In genomic region chr2:16664809-16665745, GRCh38 we compare ENCODE assay signal across 8 cellular contexts. TPM values are rescaled to one million over a fixed set of nuclear protein-coding genes. Genes with fewer than 3 reads are reported as not detected.
DNase-seq lines count a peak whose midpoint lies in the region; ATAC-seq, FAIRE-seq and TF ChIP-seq lines count a peak whose summit lies in the region.

No MANE protein-coding gene starts in this region.

- H3K9me3 ChIP-seq in CD4-positive, alpha-beta T cell (ENCODE audit: control insufficient read depth, low read length), result no peaks in the 10 kb centered on the region
- H3K9me3 ChIP-seq in kidney (ENCODE audit: control insufficient read depth in 1 of 2, low read length in 2 of 2), result no peaks in the 10 kb centered on the region

- no peak for ATAC-seq in CD4-positive, alpha-beta T cell (ENCODE audit: poor library complexity)
- peak; percentile 11 for ATAC-seq in activated naive CD8-positive, alpha-beta T cell treated with anti-CD3 and anti-CD28 coated beads, Interleukin-2, amount 50 U/mL, for 24 hours

- H3K27ac ChIP-seq in CD4-positive, alpha-beta T cell (ENCODE audit: low read depth, low read length), result no peak overlapping the region
- H3K27ac ChIP-seq in kidney (ENCODE audit: low read depth in 2 of 2, low read length in 2 of 2), result no peak overlapping the region

- H3K4me3 ChIP-seq in HFF-Myc (replicated peaks; ENCODE audit: low read depth, low read length) (0 out of 2 replicates have a peak overlapping the region, but pooled peaks have one; percentile 9), kidney (ENCODE audit: low read length in 2 of 2) (peak overlapping the region; percentile 51 to 60)

- POLR2A ChIA-PET in CD4-positive, alpha-beta T cell (lab: Charles Lee), result interaction anchor here (1.0 kb wide), 1 partner anchor 12 kb away, joined by 3 read pairs; no protein-coding TSS in a partner anchor

- no peaks in the 10 kb centered on the region for H3K36me3 ChIP-seq in kidney (ENCODE audit: control insufficient read depth in 1 of 2, insufficient read depth in 2 of 2, low read length in 2 of 2)

- peak overlapping the region; percentile 35 to 57 for H3K9ac ChIP-seq in kidney (ENCODE audit: low read length in 2 of 2)

- H3K4me1 Mint-ChIP-seq in CD4-positive, alpha-beta T cell (ENCODE audit: low read depth), result peaks cover 21% of the 10 kb centered on the region
- H3K4me1 Mint-ChIP-seq in activated naive CD8-positive, alpha-beta T cell treated with anti-CD3 and anti-CD28 coated beads, Interleukin-2, amount 50 U/mL, for 24 hours, result peaks cover 19% of the 10 kb centered on the region

- H3K27me3 ChIP-seq in CD4-positive, alpha-beta T cell (ENCODE audit: control insufficient read depth, insufficient read depth, low read length), result peaks cover 31% of the 10 kb centered on the region

- H3K4me3 Mint-ChIP-seq in CD4-positive, alpha-beta T cell, result peak overlapping the region; percentile 78
- peak overlapping the region; percentile 74 for H3K4me3 Mint-ChIP-seq in activated naive CD8-positive, alpha-beta T cell treated with anti-CD3 and anti-CD28 coated beads, Interleukin-2, amount 50 U/mL, for 24 hours

- H3K4me1 ChIP-seq in kidney (ENCODE audit: control insufficient read depth in 1 of 2, insufficient read depth in 1 of 2, low read depth in 1 of 2, low read length in 2 of 2), result peaks cover 0 to 7% of the 10 kb centered on the region in 2 donors

- DNase-seq in CD4-positive, alpha-beta T cell, result no peak
- no peak for DNase-seq in HFF-Myc (ENCODE audit: extremely low read depth, low read depth)
- DNase-seq in activated naive CD8-positive, alpha-beta T cell treated with anti-CD3 and anti-CD28 coated beads, Interleukin-2, amount 50 U/mL, for 24 hours, result no peak
- DNase-seq in kidney, result peak; percentile 74
- peak; percentile 37 for DNase-seq in superior temporal gyrus (ENCODE audit: extremely low spot score)
- no peak for DNase-seq in stimulated activated CD4-positive, alpha-beta T cell treated with anti-CD3 and anti-CD28 coated beads, Interleukin-4, amount 100 ng/mL, for 1 hour
- no peak for DNase-seq in GM13976 (ENCODE audit: low spot score)
- no peak for DNase-seq in NCI-H1105 treated with DMSO at 0.1 percent for 48 hours (lab: John Stamatoyannopoulos, UW)

- FAIRE-seq in kidney (lab: Jason Lieb, UNC), result no peak

- TF ChIP-seq CTCF in CD4-positive, alpha-beta T cell (IDR thresholded peaks at IDR 0.05), result no peak
- TF ChIP-seq CTCF in HFF-Myc (IDR thresholded peaks at IDR 0.05; ENCODE audit: low read depth, low read length, missing control alignments) (no peak), kidney (IDR thresholded peaks at IDR 0.05; ENCODE audit: borderline replicate concordance, extremely low read depth, insufficient read depth) (no peak), GM13976 (IDR thresholded peaks at IDR 0.05; ENCODE audit: borderline replicate concordance, control extremely low read depth, extremely low read depth, insufficient read depth, missing control alignments) (no peak)

- in situ Hi-C loops in GM13976 (cut with MboI; ENCODE audit: low sequenced_read_pairs, unreplicated experiment), result no loop called here

- H3K27ac Mint-ChIP-seq in CD4-positive, alpha-beta T cell, result no peak overlapping the region
- H3K27ac Mint-ChIP-seq in activated naive CD8-positive, alpha-beta T cell treated with anti-CD3 and anti-CD28 coated beads, Interleukin-2, amount 50 U/mL, for 24 hours, result no peak overlapping the region

- H3K27me3 Mint-ChIP-seq in CD4-positive, alpha-beta T cell, result peaks cover 60% of the 10 kb centered on the region
- H3K27me3 Mint-ChIP-seq in activated naive CD8-positive, alpha-beta T cell treated with anti-CD3 and anti-CD28 coated beads, Interleukin-2, amount 50 U/mL, for 24 hours, result peaks cover 45% of the 10 kb centered on the region

- no peaks in the 10 kb centered on the region for H3K36me3 Mint-ChIP-seq in CD4-positive, alpha-beta T cell (ENCODE audit: low read depth)
- H3K36me3 Mint-ChIP-seq in activated naive CD8-positive, alpha-beta T cell treated with anti-CD3 and anti-CD28 coated beads, Interleukin-2, amount 50 U/mL, for 24 hours (ENCODE audit: low read depth), result no peaks in the 10 kb centered on the region

- no peaks in the 10 kb centered on the region for H3K9me3 Mint-ChIP-seq in CD4-positive, alpha-beta T cell
- H3K9me3 Mint-ChIP-seq in activated naive CD8-positive, alpha-beta T cell treated with anti-CD3 and anti-CD28 coated beads, Interleukin-2, amount 50 U/mL, for 24 hours, result no peaks in the 10 kb centered on the region

- CTCF ChIA-PET in CD4-positive, alpha-beta T cell (lab: Charles Lee), result no interaction called here

- intact Hi-C loops in CD4-positive, alpha-beta T cell (cut with DNase I, micrococcal nuclease), result no loop called here
- intact Hi-C loops in kidney (cut with DNase I), result no loop called here

RNA-seq across cellular contexts. Expression of gene CYRIA, which starts 0.6 kb away (rescaled TPM):
- 1 to 10 TPM; 1.3 TPM for total RNA-seq in CD4-positive, alpha-beta T cell
- 11.8 TPM for total RNA-seq in kidney
- 1.0 TPM for polyA plus RNA-seq in kidney (ENCODE audit: insufficient read depth, low read depth, low replicate concordance)

Comparison
In these comparisons a context has a peak if more than half of its experiments do, and no peak if none do; other contexts are left out.
1. DNase-seq: peak in kidney (single experiment) and superior temporal gyrus (single experiment); none in CD4-positive, alpha-beta T cell (0 of 10), HFF-Myc (single experiment), activated naive CD8-positive, alpha-beta T cell treated with anti-CD3 and anti-CD28 coated beads, Interleukin-2, amount 50 U/mL, for 24 hours (single experiment), stimulated activated CD4-positive, alpha-beta T cell treated with anti-CD3 and anti-CD28 coated beads, Interleukin-4, amount 100 ng/mL, for 1 hour (single experiment), GM13976 (single experiment) and NCI-H1105 treated with DMSO at 0.1 percent for 48 hours (single experiment).